Comparison of ENCODE assay signal across 8 cellular contexts in genomic region chr7:55132890-55133551, GRCh38.
DNase-seq lines count a peak whose midpoint lies in the region; ATAC-seq and TF ChIP-seq lines count a peak whose summit lies in the region.

No MANE protein-coding gene starts in this region.

- H3K27ac ChIP-seq in coronary artery (peak overlapping the region; percentile 83 to 87), psoas muscle (peak overlapping the region; percentile 97)

- TF ChIP-seq CTCF in coronary artery (IDR thresholded peaks at IDR 0.05) = no peak
- no peak for TF ChIP-seq CTCF in psoas muscle (IDR thresholded peaks at IDR 0.05)

- no peaks in the 10 kb centered on the region for H3K9me3 ChIP-seq in psoas muscle

- peaks cover 66% of the 10 kb centered on the region for H3K4me1 ChIP-seq in psoas muscle

- peak; percentile 45 for ATAC-seq in GM18873 (IDR thresholded peaks at IDR 0.05; ENCODE audit: low FRiP score, unreplicated experiment)
- ATAC-seq in psoas muscle = peak; percentile 65 to 81 (median 73)
- no peak for ATAC-seq in HG02678 (IDR thresholded peaks at IDR 0.05; ENCODE audit: unreplicated experiment)
- ATAC-seq in GM19023 (IDR thresholded peaks at IDR 0.05; ENCODE audit: unreplicated experiment) = no peak

- WGBS in psoas muscle, 3 donors = 54 to 67% (median 63%) methylated on average over 10 of the region's 10 CpGs

- intact Hi-C loops in psoas muscle (cut with DNase I) = loop anchor here in 1 of 2 donors (5.0 kb wide), 1 partner anchor 66 kb away; no protein-coding TSS in a partner anchor

- H3K4me3 ChIP-seq in coronary artery = no peak overlapping the region
- H3K4me3 ChIP-seq in psoas muscle = no peak overlapping the region

- no peaks in the 10 kb centered on the region for H3K27me3 ChIP-seq in psoas muscle (ENCODE audit: insufficient read depth in 3 of 3, low read length in 2 of 3)

- H3K36me3 ChIP-seq in psoas muscle (ENCODE audit: insufficient read depth in 1 of 2, low read depth in 1 of 2) = no peaks in the 10 kb centered on the region

- peak; percentile 100 for DNase-seq in LHCN-M2 (ENCODE audit: low read depth)
- DNase-seq in coronary artery (ENCODE audit: low spot score) = peak; percentile 88
- peak in 1 of 2 donors; percentile 54 for DNase-seq in psoas muscle
- DNase-seq in DMS79 treated with DMSO at 0.1 percent for 48 hours (lab: John Stamatoyannopoulos, UW) = no peak
- DNase-seq in DMS79 (lab: John Stamatoyannopoulos, UW) = no peak

Comparison
In these comparisons a context has a peak if more than half of its experiments do, and no peak if none do; other contexts are left out.
1. ATAC-seq: peak in GM18873 (single experiment) and psoas muscle (4 of 4); none in HG02678 (single experiment) and GM19023 (single experiment).
2. DNase-seq: peak in LHCN-M2 (single experiment) and coronary artery (single experiment); none in DMS79 treated with DMSO at 0.1 percent for 48 hours (single experiment) and DMS79 (single experiment).